Comparison of ENCODE assay signal across 8 cellular contexts in genomic region chr6:40587240-40588069, GRCh38. TPM values are rescaled to one million over a fixed set of nuclear protein-coding genes. Genes with fewer than 3 reads are reported as not detected.
DNase-seq lines count a peak whose midpoint lies in the region; ATAC-seq, FAIRE-seq and TF ChIP-seq lines count a peak whose summit lies in the region.

TSS of gene LRFN2 (minus strand) at chr6:40587364.

- peak within 1 kb of the TSS; percentile 71 for H3K27ac ChIP-seq in WERI-Rb-1

- peak within 1 kb of the TSS; percentile 88 for H3K4me3 ChIP-seq in WERI-Rb-1 (ENCODE audit: low read depth, low read length)
- peak within 1 kb of the TSS; percentile 8 for H3K4me3 ChIP-seq in bronchial epithelial cell (ENCODE audit: low read depth, low read length)

- H3K9me3 ChIP-seq in WERI-Rb-1 (ENCODE audit: severe bottlenecking), result no peaks in the 10 kb centered on the region

- DNase-seq in DMS 273 (lab: John Stamatoyannopoulos, UW; ENCODE audit: unreplicated experiment) (peak; percentile 92), NCI-H1092 (lab: John Stamatoyannopoulos, UW) (peak; percentile 65), WERI-Rb-1 (peak; percentile 93), bronchial epithelial cell (ENCODE audit: low read depth) (peak; percentile 29), iris pigment epithelial cell (ENCODE audit: low read depth) (peak; percentile 76), H54 (ENCODE audit: insufficient read length, low spot score) (no peak)
- DNase-seq in stimulated activated CD4-positive, alpha-beta T cell treated with anti-CD3 and anti-CD28 coated beads, Interleukin-12 subunit alpha, Interleukin-12 subunit beta, amount 100 ng/mL, for 24 hours (ENCODE audit: low read depth in 2 of 2), result peak; percentile 51 to 69

- no peak for FAIRE-seq in bronchial epithelial cell (lab: Jason Lieb, UNC)
- FAIRE-seq in H54 (lab: Jason Lieb, UNC), result no peak

- TF ChIP-seq POLR2A in H54 (IDR thresholded peaks at IDR 0.05; ENCODE audit: low read depth, low read length), result no peak

- H3K36me3 ChIP-seq in WERI-Rb-1 (no peaks in the 10 kb centered on the region), bronchial epithelial cell (ENCODE audit: control insufficient read depth, insufficient read depth, low read length) (no peaks in the 10 kb centered on the region)

- TF ChIP-seq CTCF in WERI-Rb-1 (IDR thresholded peaks at IDR 0.05; ENCODE audit: low read depth, low read length), result peak; percentile 92
- peak; percentile 69 for TF ChIP-seq CTCF in bronchial epithelial cell (IDR thresholded peaks at IDR 0.05; ENCODE audit: insufficient read depth, low read length, severe bottlenecking)

- peak; percentile 63 for ATAC-seq in GM21825 (IDR thresholded peaks at IDR 0.05; ENCODE audit: unreplicated experiment)

- H3K27me3 ChIP-seq in WERI-Rb-1 (ENCODE audit: insufficient read depth, low read depth, severe bottlenecking) (no peaks in the 10 kb centered on the region), bronchial epithelial cell (ENCODE audit: control insufficient read depth, insufficient read depth, low read length) (peaks cover 34% of the 10 kb centered on the region)

RNA-seq across cellular contexts. Expression of gene LRFN2, which starts in this region (rescaled TPM):
- not detected in 2 replicates for total RNA-seq in bronchial epithelial cell

Comparison
In these comparisons a context has a peak if more than half of its experiments do, and no peak if none do; other contexts are left out.
1. Peak in DNase-seq and H3K4me3 ChIP-seq in bronchial epithelial cell; RNA of the gene not detected or under 1 TPM.